7 cellular contexts compared by ENCODE assay signal in genomic region chr4:80989921-80990544, GRCh38. TPM values are rescaled to one million over a fixed set of nuclear protein-coding genes. Genes with fewer than 3 reads are reported as not detected.
DNase-seq lines count a peak whose midpoint lies in the region; ATAC-seq lines count a peak whose summit lies in the region.

No MANE protein-coding gene starts in this region.

- H3K9ac ChIP-seq in NT2/D1 (ENCODE audit: insufficient read length, low read depth), result no peak overlapping the region

- H3K4me1 ChIP-seq in NT2/D1 (ENCODE audit: insufficient read depth, insufficient read length) (no peaks in the 10 kb centered on the region), aorta (ENCODE audit: control insufficient read depth in 1 of 2, insufficient read depth in 2 of 2, low read length in 2 of 2) (no peaks in the 10 kb centered on the region)

- H3K9me3 ChIP-seq in NT2/D1 (ENCODE audit: insufficient read depth, low read length) (no peaks in the 10 kb centered on the region), aorta (ENCODE audit: control insufficient read depth, low read length) (no peaks in the 10 kb centered on the region)

- DNase-seq in DMS53 treated with DMSO at 0.1 percent for 48 hours (lab: John Stamatoyannopoulos, UW; ENCODE audit: unreplicated experiment) (peak; percentile 60), HS-27A (ENCODE audit: low read depth) (peak; percentile 4), NT2/D1 (ENCODE audit: low read depth, low spot score) (peak; percentile 44), cerebellum (ENCODE audit: low spot score) (peak; percentile 27), lung microvascular endothelial cell (ENCODE audit: low read depth in 2 of 2) (peak; percentile 60 to 64), aorta (no peak)

- WGBS in aorta, 2 donors, result 1% methylated on average over 2 of the region's 2 CpGs

- intact Hi-C loops in aorta (cut with DNase I), result loop anchor here (5.0 to 10.0 kb wide), 2 partner anchors 623 to 625 kb away; no protein-coding TSS in a partner anchor

- H3K27ac ChIP-seq in aorta (ENCODE audit: low read depth in 1 of 2, low read length in 2 of 2), result no peak overlapping the region

- ATAC-seq in GM19351 (IDR thresholded peaks at IDR 0.05; ENCODE audit: unreplicated experiment) (peak; percentile 82), aorta (ENCODE audit: low FRiP score) (no peak)

- no peak overlapping the region for H3K4me3 ChIP-seq in NT2/D1 (ENCODE audit: insufficient read length, low read depth)
- H3K4me3 ChIP-seq in aorta (ENCODE audit: low read length in 2 of 2), result no peak overlapping the region

- no peaks in the 10 kb centered on the region for H3K27me3 ChIP-seq in NT2/D1 (ENCODE audit: insufficient read depth, insufficient read length)
- H3K27me3 ChIP-seq in aorta (ENCODE audit: control insufficient read depth in 1 of 2, insufficient read depth in 2 of 2, low read length in 1 of 2), result no peaks in the 10 kb centered on the region

- H3K36me3 ChIP-seq in NT2/D1 (ENCODE audit: insufficient read depth, insufficient read length, low read length), result no peaks in the 10 kb centered on the region
- H3K36me3 ChIP-seq in aorta (ENCODE audit: control insufficient read depth in 1 of 2, insufficient read depth in 2 of 2, low read length in 1 of 2), result no peaks in the 10 kb centered on the region

RNA-seq across cellular contexts. Expression of gene BMP3, which starts 40.5 kb away (rescaled TPM):
- total RNA-seq in cerebellum (1.9 TPM), lung microvascular endothelial cell (not detected in 2 replicates), aorta (1 to 10 TPM in 1 of 2 donors, under 1 TPM in 1; 0.19 to 1.3 TPM)
- polyA plus RNA-seq in aorta, result under 1 TPM in 1 of 2 donors, not detected in 1; 0.50 TPM

Comparison
In these comparisons a context has a peak if more than half of its experiments do, and no peak if none do; other contexts are left out.
1. DNase-seq: peak in DMS53 treated with DMSO at 0.1 percent for 48 hours (single experiment), HS-27A (single experiment), NT2/D1 (single experiment), cerebellum (single experiment) and lung microvascular endothelial cell (2 of 2); none in aorta (0 of 2).